16 cellular contexts compared by ENCODE assay signal in the genomic region with DNA sequence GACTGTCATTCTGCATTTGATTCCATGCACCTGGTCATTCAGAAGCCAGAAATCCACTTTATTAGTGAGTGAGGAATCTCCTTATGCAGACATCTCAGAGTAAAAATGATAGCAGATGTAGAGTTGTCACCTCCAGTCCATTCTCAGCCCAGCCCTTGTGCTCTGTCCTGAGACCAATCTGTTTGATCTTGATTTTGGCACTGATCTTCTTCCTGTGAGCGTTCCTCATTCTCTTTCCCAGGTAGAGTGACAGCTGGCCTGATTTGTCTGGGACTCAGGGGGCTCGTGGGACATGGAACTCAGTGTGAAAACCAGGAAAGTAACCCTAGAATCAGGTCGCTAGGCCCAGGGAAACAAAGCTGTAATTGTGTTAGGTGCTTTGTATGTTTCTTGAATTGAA.
DNase-seq lines count a peak whose midpoint lies in the region; ATAC-seq and TF ChIP-seq lines count a peak whose summit lies in the region.
"Had no signal": no experiment of that assay in that cellular context is flagged by ENCODE, and none has a peak within 500 bp of the region (broad histone marks: within the 10 kb centered on the region; RNA-seq: fewer than 3 reads in every experiment).

No MANE protein-coding gene starts in this region.

- no peak for TF ChIP-seq CTCF in OCI-LY3 (IDR thresholded peaks at IDR 0.05; ENCODE audit: low read depth, low read length)

- ATAC-seq in stimulated activated naive CD8-positive, alpha-beta T cell treated with anti-CD3 and anti-CD28 coated beads, Interleukin-15, amount 100 ng/mL, for 72 hours: no peak
- ATAC-seq in GM18870 (IDR thresholded peaks at IDR 0.05; ENCODE audit: unreplicated experiment) (no peak), GM19324 (IDR thresholded peaks at IDR 0.05; ENCODE audit: low FRiP score, unreplicated experiment) (no peak)
- ATAC-seq: HCT116, mucosa of descending colon, PC-3, SK-N-SH treated with all-trans-retinoic acid at 6 μM for 48 hours had no signal

- intact Hi-C loops in dendritic cell treated with granulocyte-macrophage colony-stimulating factor and Interleukin-4, amounts not matched to agents 40 ng/mL and 50 ng/mL, for 4 days (cut with micrococcal nuclease): loop anchor here (10.0 kb wide), 1 partner anchor 279 kb away; the partner anchor contains the start of genes APLF and FBXO48

- H3K9me3 Mint-ChIP-seq in stimulated activated naive CD8-positive, alpha-beta T cell treated with anti-CD3 and anti-CD28 coated beads, Interleukin-15, Interleukin-2, amounts not matched to agents 100 ng/mL and 50 ng/mL, for 24 hours: no peaks in the 10 kb centered on the region
- peaks cover 0 to 5% of the 10 kb centered on the region in 2 donors for H3K9me3 Mint-ChIP-seq in stimulated activated naive CD8-positive, alpha-beta T cell treated with anti-CD3 and anti-CD28 coated beads, Interleukin-15, amount 100 ng/mL, for 72 hours
- no peaks in the 10 kb centered on the region for H3K9me3 Mint-ChIP-seq in dendritic cell treated with granulocyte-macrophage colony-stimulating factor and Interleukin-4, amounts not matched to agents 40 ng/mL and 50 ng/mL, for 4 days

- H3K4me3 ChIP-seq in OCI-LY3 (ENCODE audit: low read length): no peak overlapping the region
- H3K4me3 ChIP-seq: hepatocyte, mucosa of descending colon had no signal

- peak overlapping the region; percentile 70 for H3K27ac Mint-ChIP-seq in stimulated activated naive CD8-positive, alpha-beta T cell treated with anti-CD3 and anti-CD28 coated beads, Interleukin-15, Interleukin-2, amounts not matched to agents 100 ng/mL and 50 ng/mL, for 24 hours
- H3K27ac Mint-ChIP-seq in stimulated activated naive CD8-positive, alpha-beta T cell treated with anti-CD3 and anti-CD28 coated beads, Interleukin-15, amount 100 ng/mL, for 72 hours: peak overlapping the region in 1 of 2 donors; percentile 57
- H3K27ac Mint-ChIP-seq in dendritic cell treated with granulocyte-macrophage colony-stimulating factor and Interleukin-4, amounts not matched to agents 40 ng/mL and 50 ng/mL, for 4 days: peak overlapping the region; percentile 88

- H3K27ac ChIP-seq in OCI-LY3 (ENCODE audit: low read length): peak overlapping the region; percentile 98; the same call in 1 of the 2 replicates
- H3K27ac ChIP-seq: C4-2B, hepatocyte, VCaP had no signal

- H3K36me3 ChIP-seq in OCI-LY3 (replicated peaks; ENCODE audit: low read depth, low read length): peaks cover 48% of the 10 kb centered on the region

- peaks cover 97% of the 10 kb centered on the region for H3K4me1 ChIP-seq in OCI-LY3 (ENCODE audit: low read length)

- H3K36me3 Mint-ChIP-seq in stimulated activated naive CD8-positive, alpha-beta T cell treated with anti-CD3 and anti-CD28 coated beads, Interleukin-15, Interleukin-2, amounts not matched to agents 100 ng/mL and 50 ng/mL, for 24 hours (ENCODE audit: low read depth): peaks cover 74% of the 10 kb centered on the region
- peaks cover 91% of the 10 kb centered on the region for H3K36me3 Mint-ChIP-seq in dendritic cell treated with granulocyte-macrophage colony-stimulating factor and Interleukin-4, amounts not matched to agents 40 ng/mL and 50 ng/mL, for 4 days (ENCODE audit: low read depth)

- H3K9ac ChIP-seq in OCI-LY3 (ENCODE audit: low read length): peak overlapping the region; percentile 96; the same call in 1 of the 2 replicates

- H3K4me3 Mint-ChIP-seq in stimulated activated naive CD8-positive, alpha-beta T cell treated with anti-CD3 and anti-CD28 coated beads, Interleukin-15, Interleukin-2, amounts not matched to agents 100 ng/mL and 50 ng/mL, for 24 hours: peak overlapping the region; percentile 60
- H3K4me3 Mint-ChIP-seq in stimulated activated naive CD8-positive, alpha-beta T cell treated with anti-CD3 and anti-CD28 coated beads, Interleukin-15, amount 100 ng/mL, for 72 hours: peak overlapping the region in 1 of 2 donors; percentile 77
- peak overlapping the region; percentile 64 for H3K4me3 Mint-ChIP-seq in dendritic cell treated with granulocyte-macrophage colony-stimulating factor and Interleukin-4, amounts not matched to agents 40 ng/mL and 50 ng/mL, for 4 days

- H3K4me2 ChIP-seq in OCI-LY3 (ENCODE audit: low read length): peak overlapping the region; percentile 94
- H3K4me2 ChIP-seq: hepatocyte had no signal

- H3K27me3 Mint-ChIP-seq in stimulated activated naive CD8-positive, alpha-beta T cell treated with anti-CD3 and anti-CD28 coated beads, Interleukin-15, Interleukin-2, amounts not matched to agents 100 ng/mL and 50 ng/mL, for 24 hours: no peaks in the 10 kb centered on the region
- H3K27me3 Mint-ChIP-seq in stimulated activated naive CD8-positive, alpha-beta T cell treated with anti-CD3 and anti-CD28 coated beads, Interleukin-15, amount 100 ng/mL, for 72 hours: no peaks in the 10 kb centered on the region
- no peaks in the 10 kb centered on the region for H3K27me3 Mint-ChIP-seq in dendritic cell treated with granulocyte-macrophage colony-stimulating factor and Interleukin-4, amounts not matched to agents 40 ng/mL and 50 ng/mL, for 4 days

- peaks cover 96% of the 10 kb centered on the region for H3K4me1 Mint-ChIP-seq in stimulated activated naive CD8-positive, alpha-beta T cell treated with anti-CD3 and anti-CD28 coated beads, Interleukin-15, Interleukin-2, amounts not matched to agents 100 ng/mL and 50 ng/mL, for 24 hours (ENCODE audit: low read depth)
- H3K4me1 Mint-ChIP-seq in stimulated activated naive CD8-positive, alpha-beta T cell treated with anti-CD3 and anti-CD28 coated beads, Interleukin-15, amount 100 ng/mL, for 72 hours: peaks cover 98% of the 10 kb centered on the region
- H3K4me1 Mint-ChIP-seq in dendritic cell treated with granulocyte-macrophage colony-stimulating factor and Interleukin-4, amounts not matched to agents 40 ng/mL and 50 ng/mL, for 4 days (ENCODE audit: low read depth): peaks cover 94% of the 10 kb centered on the region

- peaks cover 100% of the 10 kb centered on the region for H3K79me2 ChIP-seq in OCI-LY3 (ENCODE audit: low read length)
- H3K79me2 ChIP-seq: hepatocyte had no signal

- no peaks in the 10 kb centered on the region for H3K9me3 ChIP-seq in OCI-LY3 (ENCODE audit: insufficient read depth, low read length)
- H3K9me3 ChIP-seq: mucosa of descending colon had no signal

- H3K27me3 ChIP-seq in OCI-LY3 (ENCODE audit: low read depth, low read length): no peaks in the 10 kb centered on the region
- H3K27me3 ChIP-seq: hepatocyte had no signal

- H2AFZ ChIP-seq in OCI-LY3 (ENCODE audit: low read depth, low read length): no peak overlapping the region
- H2AFZ ChIP-seq: hepatocyte had no signal

- DNase-seq in stimulated activated naive CD8-positive, alpha-beta T cell treated with anti-CD3 and anti-CD28 coated beads, Interleukin-15, amount 100 ng/mL, for 72 hours: no peak
- no peak for DNase-seq in KG1 (lab: John Stamatoyannopoulos, UW)
- DNase-seq: dermis blood vessel endothelial cell, NCI-H1105 treated with DMSO at 0.1 percent for 48 hours, PC-3 had no signal

- peaks cover 67% of the 10 kb centered on the region for H4K20me1 ChIP-seq in OCI-LY3 (ENCODE audit: insufficient read depth, low read length)
